Comparison of ENCODE assay signal across 26 cellular contexts in the genomic region with DNA sequence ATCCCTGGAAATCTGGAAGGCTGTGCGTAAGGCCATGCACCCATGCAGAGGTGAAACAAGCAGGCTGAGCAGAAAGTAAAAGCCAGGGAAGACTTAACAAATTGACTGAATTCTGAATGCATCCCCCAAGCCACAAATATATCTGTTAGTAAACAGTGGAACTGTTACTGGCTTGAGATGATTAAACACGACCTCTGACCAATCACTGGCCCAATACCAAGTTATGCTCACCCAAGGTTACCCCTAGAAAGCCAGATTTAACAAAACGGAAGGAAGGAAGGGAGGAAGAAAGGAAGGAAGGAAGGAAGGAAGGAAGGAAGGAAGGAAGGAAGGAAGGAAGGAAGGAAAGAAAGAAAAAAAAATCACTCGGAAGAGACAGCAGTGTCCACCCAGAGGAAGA.
"Had no signal": no experiment of that assay in that cellular context is flagged by ENCODE, and none has a peak within 500 bp of the region (broad histone marks: within the 10 kb centered on the region; RNA-seq: fewer than 3 reads in every experiment).

No MANE protein-coding gene starts in this region.

- ATAC-seq: stimulated activated effector memory CD8-positive, alpha-beta T cell treated with anti-CD3 and anti-CD28 coated beads, Interleukin-12 subunit alpha, Interleukin-12 subunit beta, amount 100 ng/mL, for 72 hours; stimulated activated memory B cell treated with anti-CD40 and anti-IgM and Interleukin-4, amounts not matched to agents 10 μg/mL and 1 μg/mL and 100 μg/mL, for 72 hours; stimulated activated naive B cell treated with anti-CD40 and anti-IgM and Interleukin-4, amounts not matched to agents 10 μg/mL and 1 μg/mL and 100 μg/mL, for 72 hours; stimulated activated naive CD8-positive, alpha-beta T cell treated with anti-CD3 and anti-CD28 coated beads, Interleukin-15, amount 100 ng/mL, for 72 hours; stimulated activated naive CD8-positive, alpha-beta T cell treated with anti-CD3 and anti-CD28 coated beads, Interleukin-15, Interleukin-2, amounts not matched to agents 100 U/mL and 50 U/mL, for 24 hours; upper lobe of right lung had no signal

- H3K9me3 ChIP-seq: stomach, suprapubic skin, testis, thoracic aorta, thyroid gland, tibial artery, tibial nerve, transverse colon, upper lobe of left lung, upper lobe of right lung, uterus, vagina had no signal

- H3K27ac ChIP-seq: stomach, suprapubic skin, testis, thoracic aorta, thyroid gland, tibial artery, tibial nerve, transverse colon, upper lobe of left lung, upper lobe of right lung, uterus, vagina had no signal

- H3K27me3 ChIP-seq: stomach, suprapubic skin, testis, thyroid gland, tibial artery, tibial nerve, transverse colon, upper lobe of left lung, upper lobe of right lung, uterus, vagina had no signal

- H3K4me3 ChIP-seq: stomach, suprapubic skin, testis, thoracic aorta, thyroid gland, tibial artery, tibial nerve, transverse colon, upper lobe of left lung, upper lobe of right lung, uterus, vagina had no signal

- H3K4me1 ChIP-seq: stomach, suprapubic skin, testis, thyroid gland, tibial artery, tibial nerve, transverse colon, upper lobe of left lung, upper lobe of right lung, uterus, vagina had no signal

- DNase-seq: stimulated activated CD4-positive, alpha-beta T cell treated with anti-CD3 and anti-CD28 coated beads, Interleukin-2, amount 100 ng/mL, for 48 hours; stimulated activated CD4-positive, alpha-beta T cell treated with anti-CD3 and anti-CD28 coated beads, Interleukin-4, amount 100 ng/mL, for 1 hour; stimulated activated CD4-positive, alpha-beta T cell treated with anti-CD3 and anti-CD28 coated beads, Interleukin-4, amount 100 ng/mL, for 24 hours; stimulated activated CD4-positive, alpha-beta T cell treated with anti-CD3 and anti-CD28 coated beads, Interleukin-4, amount 100 ng/mL, for 4 hours; stimulated activated CD8-positive, alpha-beta memory T cell treated with anti-CD3 and anti-CD28 coated beads, Interleukin-4, amount 100 ng/mL, for 48 hours; stimulated activated naive B cell treated with anti-CD40 and anti-IgM and Interleukin-4, amounts not matched to agents 10 μg/mL and 1 μg/mL and 100 μg/mL, for 72 hours; stimulated activated naive CD4-positive, alpha-beta T cell; stimulated activated naive CD4-positive, alpha-beta T cell treated with Interleukin-2 at 50 U/mL for 16 hours; stimulated activated naive CD8-positive, alpha-beta T cell treated with anti-CD3 and anti-CD28 coated beads, Interleukin-15, amount 100 ng/mL, for 72 hours; stimulated activated naive CD8-positive, alpha-beta T cell treated with anti-CD3 and anti-CD28 coated beads, Interleukin-15, Interleukin-2, amounts not matched to agents 100 U/mL and 50 U/mL, for 24 hours; stomach; substantia nigra; testis; thyroid gland; tibial artery; transverse colon; trophoblast cell; upper lobe of right lung; uterus had no signal

- H3K36me3 ChIP-seq: stomach, suprapubic skin, thoracic aorta, thyroid gland, tibial artery, tibial nerve, transverse colon, upper lobe of left lung, upper lobe of right lung, uterus, vagina had no signal
